In genomic region chr12:101111441-101111840, GRCh38 we compare ENCODE assay signal across 37 cellular contexts.
"Had no signal": no experiment of that assay in that cellular context is flagged by ENCODE, and none has a peak within 500 bp of the region (broad histone marks: within the 10 kb centered on the region; RNA-seq: fewer than 3 reads in every experiment).

No MANE protein-coding gene starts in this region.

- H3K27me3 ChIP-seq: adrenal gland, ascending aorta, body of pancreas, brain microvascular endothelial cell, breast epithelium, cardiac muscle cell had no signal

- H3K4me3 ChIP-seq: adrenal gland, ascending aorta, body of pancreas, breast epithelium, cardiac muscle cell had no signal

- H3K4me3 Mint-ChIP-seq: activated naive CD4-positive, alpha-beta T cell treated with anti-CD3 and anti-CD28 coated beads for 36 hours; activated naive CD4-positive, alpha-beta T cell treated with anti-CD3 and anti-CD28 coated beads, Interleukin-2, amount 10 ng/mL, durations not matched to agents 7 days and 5 days; activated naive CD4-positive, alpha-beta T cell treated with anti-CD3 and anti-CD28 coated beads, Interleukin-2, amount 50 U/mL, for 24 hours; activated naive CD8-positive, alpha-beta T cell; activated naive CD8-positive, alpha-beta T cell treated with anti-CD3 and anti-CD28 coated beads for 36 hours; activated naive CD8-positive, alpha-beta T cell treated with anti-CD3 and anti-CD28 coated beads, Interleukin-2, amount 10 ng/mL, durations not matched to agents 7 days and 5 days; activated naive CD8-positive, alpha-beta T cell treated with anti-CD3 and anti-CD28 coated beads, Interleukin-2, amount 50 U/mL, for 24 hours; activated T-cell treated with anti-CD3 and anti-CD28 coated beads, Interleukin-2, amount 50 U/mL, for 24 hours; activated T-cell treated with anti-CD3 and anti-CD28 coated beads, Interleukin-2, amount 50 U/mL, for 4 hours; activated T-cell treated with anti-CD3 and anti-CD28 coated beads, Interleukin-2, amount 50 U/mL, for 72 hours; activated T-helper 1 cell treated with anti-CD3 and anti-CD28 coated beads, Interleukin-12 subunit alpha, Interleukin-12 subunit beta, Interleukin-2, Interleukin-4 antibody, amounts not matched to agents 30 ng/mL and 10 ng/mL and 1 ng/mL, durations not matched to agents 14 hours and 24 hours and 36 hours; activated T-helper 17 cell treated with anti-CD3 and anti-CD28 coated beads, Interleukin-2, amount 50 U/mL, for 72 hours; brain; central memory CD8-positive, alpha-beta T cell had no signal

- H3K27ac Mint-ChIP-seq: activated naive CD4-positive, alpha-beta T cell treated with anti-CD3 and anti-CD28 coated beads for 36 hours; activated naive CD4-positive, alpha-beta T cell treated with anti-CD3 and anti-CD28 coated beads, Interleukin-2, amount 10 ng/mL, durations not matched to agents 7 days and 5 days; activated naive CD4-positive, alpha-beta T cell treated with anti-CD3 and anti-CD28 coated beads, Interleukin-2, amount 50 U/mL, for 24 hours; activated naive CD4-positive, alpha-beta T cell treated with anti-CD3 and anti-CD28 coated beads, Interleukin-2, amount 50 U/mL, for 72 hours; activated naive CD8-positive, alpha-beta T cell; activated naive CD8-positive, alpha-beta T cell treated with anti-CD3 and anti-CD28 coated beads for 36 hours; activated naive CD8-positive, alpha-beta T cell treated with anti-CD3 and anti-CD28 coated beads, Interleukin-2, amount 10 ng/mL, durations not matched to agents 7 days and 5 days; activated naive CD8-positive, alpha-beta T cell treated with anti-CD3 and anti-CD28 coated beads, Interleukin-2, amount 50 U/mL, for 24 hours; activated T-cell treated with anti-CD3 and anti-CD28 coated beads, Interleukin-2, amount 50 U/mL, for 24 hours; activated T-cell treated with anti-CD3 and anti-CD28 coated beads, Interleukin-2, amount 50 U/mL, for 72 hours; activated T-helper 1 cell treated with anti-CD3 and anti-CD28 coated beads, Interleukin-12 subunit alpha, Interleukin-12 subunit beta, Interleukin-2, Interleukin-4 antibody, amounts not matched to agents 30 ng/mL and 10 ng/mL and 1 ng/mL, durations not matched to agents 14 hours and 24 hours and 36 hours; activated T-helper 17 cell treated with anti-CD3 and anti-CD28 coated beads, Interleukin-2, amount 50 U/mL, for 72 hours; activated T-helper 2 cell treated with anti-CD3 and anti-CD28 coated beads, Interferon-gamma antibody, Interleukin-2, Interleukin-4, amounts not matched to agents 10 μg/mL and 5 μg/mL and 100 μg/mL, durations not matched to agents 14 hours and 24 hours and 36 hours; brain had no signal

- H3K9me3 ChIP-seq: adrenal gland, ascending aorta, body of pancreas, breast epithelium had no signal

- FAIRE-seq: bronchial epithelial cell had no signal

- H3K9me3 Mint-ChIP-seq: activated naive CD4-positive, alpha-beta T cell treated with anti-CD3 and anti-CD28 coated beads for 36 hours; activated naive CD4-positive, alpha-beta T cell treated with anti-CD3 and anti-CD28 coated beads, Interleukin-2, amount 10 ng/mL, durations not matched to agents 7 days and 5 days; activated naive CD4-positive, alpha-beta T cell treated with anti-CD3 and anti-CD28 coated beads, Interleukin-2, amount 50 U/mL, for 24 hours; activated naive CD4-positive, alpha-beta T cell treated with anti-CD3 and anti-CD28 coated beads, Interleukin-2, amount 50 U/mL, for 72 hours; activated naive CD8-positive, alpha-beta T cell treated with anti-CD3 and anti-CD28 coated beads for 36 hours; activated naive CD8-positive, alpha-beta T cell treated with anti-CD3 and anti-CD28 coated beads, Interleukin-2, amount 10 ng/mL, durations not matched to agents 7 days and 5 days; activated naive CD8-positive, alpha-beta T cell treated with anti-CD3 and anti-CD28 coated beads, Interleukin-2, amount 50 U/mL, for 24 hours; activated T-cell treated with anti-CD3 and anti-CD28 coated beads, Interleukin-2, amount 50 U/mL, for 24 hours; activated T-cell treated with anti-CD3 and anti-CD28 coated beads, Interleukin-2, amount 50 U/mL, for 4 hours; activated T-cell treated with anti-CD3 and anti-CD28 coated beads, Interleukin-2, amount 50 U/mL, for 72 hours; activated T-helper 1 cell treated with anti-CD3 and anti-CD28 coated beads, Interleukin-12 subunit alpha, Interleukin-12 subunit beta, Interleukin-2, Interleukin-4 antibody, amounts not matched to agents 30 ng/mL and 10 ng/mL and 1 ng/mL, durations not matched to agents 14 hours and 24 hours and 36 hours; activated T-helper 17 cell treated with anti-CD3 and anti-CD28 coated beads, Interleukin-2, amount 50 U/mL, for 72 hours; activated T-helper 2 cell treated with anti-CD3 and anti-CD28 coated beads, Interferon-gamma antibody, Interleukin-2, Interleukin-4, amounts not matched to agents 10 μg/mL and 5 μg/mL and 100 μg/mL, durations not matched to agents 14 hours and 24 hours and 36 hours; brain; central memory CD8-positive, alpha-beta T cell had no signal

- H3K4me1 ChIP-seq: adrenal gland, ascending aorta, body of pancreas, breast epithelium had no signal

- H3K36me3 Mint-ChIP-seq: activated naive CD4-positive, alpha-beta T cell treated with anti-CD3 and anti-CD28 coated beads, Interleukin-2, amount 10 ng/mL, durations not matched to agents 7 days and 5 days; activated naive CD4-positive, alpha-beta T cell treated with anti-CD3 and anti-CD28 coated beads, Interleukin-2, amount 50 U/mL, for 24 hours; activated naive CD4-positive, alpha-beta T cell treated with anti-CD3 and anti-CD28 coated beads, Interleukin-2, amount 50 U/mL, for 72 hours; activated naive CD8-positive, alpha-beta T cell; activated naive CD8-positive, alpha-beta T cell treated with anti-CD3 and anti-CD28 coated beads for 36 hours; activated naive CD8-positive, alpha-beta T cell treated with anti-CD3 and anti-CD28 coated beads, Interleukin-2, amount 10 ng/mL, durations not matched to agents 7 days and 5 days; brain had no signal

- H3K36me3 ChIP-seq: adrenal gland, ascending aorta, brain microvascular endothelial cell, breast epithelium, cardiac muscle cell had no signal

- H3K4me1 Mint-ChIP-seq: activated naive CD4-positive, alpha-beta T cell treated with anti-CD3 and anti-CD28 coated beads, Interleukin-2, amount 10 ng/mL, durations not matched to agents 7 days and 5 days; activated naive CD4-positive, alpha-beta T cell treated with anti-CD3 and anti-CD28 coated beads, Interleukin-2, amount 50 U/mL, for 24 hours; activated naive CD8-positive, alpha-beta T cell treated with anti-CD3 and anti-CD28 coated beads for 36 hours; activated naive CD8-positive, alpha-beta T cell treated with anti-CD3 and anti-CD28 coated beads, Interleukin-2, amount 10 ng/mL, durations not matched to agents 7 days and 5 days; activated naive CD8-positive, alpha-beta T cell treated with anti-CD3 and anti-CD28 coated beads, Interleukin-2, amount 50 U/mL, for 24 hours; activated T-helper 17 cell treated with anti-CD3 and anti-CD28 coated beads, Interleukin-2, amount 50 U/mL, for 72 hours; brain; central memory CD8-positive, alpha-beta T cell had no signal

- DNase-seq: activated effector memory CD4-positive, alpha-beta T cell treated with anti-CD3 and anti-CD28 coated beads, Interleukin-2, amount 50 U/mL, for 16 hours; activated effector memory CD4-positive, alpha-beta T cell treated with Interleukin-2 at 50 U/mL for 16 hours; activated gamma-delta T cell; activated gamma-delta T cell treated with Interleukin-2 at 50 U/mL for 16 hours; activated naive CD4-positive, alpha-beta T cell; activated naive CD4-positive, alpha-beta T cell treated with anti-CD3 and anti-CD28 coated beads for 36 hours; activated naive CD4-positive, alpha-beta T cell treated with anti-CD3 and anti-CD28 coated beads, Interleukin-2, amount 10 ng/mL, durations not matched to agents 7 days and 5 days; activated naive CD4-positive, alpha-beta T cell treated with anti-CD3 and anti-CD28 coated beads, Interleukin-2, amount 50 U/mL, for 16 hours; activated naive CD4-positive, alpha-beta T cell treated with Interleukin-2 at 50 U/mL for 16 hours; activated naive CD8-positive, alpha-beta T cell treated with anti-CD3 and anti-CD28 coated beads for 36 hours; activated naive CD8-positive, alpha-beta T cell treated with anti-CD3 and anti-CD28 coated beads, Interleukin-2, amount 10 ng/mL, durations not matched to agents 7 days and 5 days; activated naive CD8-positive, alpha-beta T cell treated with anti-CD3 and anti-CD28 coated beads, Interleukin-2, amount 50 U/mL, for 24 hours; activated T-cell treated with anti-CD3 and anti-CD28 coated beads for 4 hours; activated T-cell treated with anti-CD3 and anti-CD28 coated beads, Interleukin-2, amount 50 U/mL, for 1 hour; activated T-cell treated with anti-CD3 and anti-CD28 coated beads, Interleukin-2, amount 50 U/mL, for 24 hours; activated T-cell treated with anti-CD3 and anti-CD28 coated beads, Interleukin-2, amount 50 U/mL, for 4 hours; activated T-cell treated with anti-CD3 and anti-CD28 coated beads, Interleukin-2, amount 50 U/mL, for 48 hours; activated T-cell treated with anti-CD3 and anti-CD28 coated beads, Interleukin-2, amount 50 U/mL, for 72 hours; adrenal gland; amniotic stem cell; aorta; body of pancreas; brain microvascular endothelial cell; central memory CD4-positive, alpha-beta T cell; cerebellar nuclear complex had no signal

- H3K27ac ChIP-seq: adrenal gland, ascending aorta, body of pancreas, brain microvascular endothelial cell, breast epithelium, cardiac muscle cell had no signal

- H3K27me3 Mint-ChIP-seq: activated naive CD4-positive, alpha-beta T cell treated with anti-CD3 and anti-CD28 coated beads, Interleukin-2, amount 10 ng/mL, durations not matched to agents 7 days and 5 days; activated naive CD8-positive, alpha-beta T cell treated with anti-CD3 and anti-CD28 coated beads for 36 hours; activated naive CD8-positive, alpha-beta T cell treated with anti-CD3 and anti-CD28 coated beads, Interleukin-2, amount 10 ng/mL, durations not matched to agents 7 days and 5 days; activated naive CD8-positive, alpha-beta T cell treated with anti-CD3 and anti-CD28 coated beads, Interleukin-2, amount 50 U/mL, for 24 hours; activated T-cell treated with anti-CD3 and anti-CD28 coated beads, Interleukin-2, amount 50 U/mL, for 24 hours; brain; central memory CD8-positive, alpha-beta T cell had no signal

- ATAC-seq: activated naive CD4-positive, alpha-beta T cell treated with anti-CD3 and anti-CD28 coated beads, Interleukin-2, amount 50 U/mL, for 72 hours; activated naive CD8-positive, alpha-beta T cell treated with anti-CD3 and anti-CD28 coated beads, Interleukin-2, amount 50 U/mL, for 24 hours; activated T-cell treated with anti-CD3 and anti-CD28 coated beads, Interleukin-2, amount 50 U/mL, for 4 hours; activated T-cell treated with anti-CD3 and anti-CD28 coated beads, Interleukin-2, amount 50 U/mL, for 72 hours; activated T-helper 17 cell treated with anti-CD3 and anti-CD28 coated beads, Interleukin-2, amount 50 U/mL, for 72 hours; body of pancreas had no signal
